In genomic region chr11:122984186-122985011, GRCh38 we compare ENCODE assay signal across 8 cellular contexts. TPM values are rescaled to one million over a fixed set of nuclear protein-coding genes. Genes with fewer than 3 reads are reported as not detected.
A peak's percentile ranks its signal among the peaks of the same experiment; 100 is the strongest.
DNase-seq lines count a peak whose midpoint lies in the region; ATAC-seq and TF ChIP-seq lines count a peak whose summit lies in the region.

No MANE protein-coding gene starts in this region.

- H3K27ac ChIP-seq in ectodermal cell (ENCODE audit: insufficient read depth, low read depth, low read length, poor library complexity, severe bottlenecking), result no peak overlapping the region

- peak overlapping the region; percentile 55 for H3K4me3 ChIP-seq in ectodermal cell (ENCODE audit: insufficient read depth, low read depth, low read length)

- WGBS in ectodermal cell, 2 experiments, result 0% methylated on average over 59 of the region's 59 CpGs

- peaks cover 84% of the 10 kb centered on the region for H3K27me3 ChIP-seq in ectodermal cell (ENCODE audit: control insufficient read depth, insufficient read depth, low read length, poor library complexity, severe bottlenecking)

- TF ChIP-seq POLR2A in GM18505 (IDR thresholded peaks at IDR 0.05; ENCODE audit: borderline replicate concordance, extremely low read depth, insufficient read depth, insufficient read length), result no peak

- peaks cover 27% of the 10 kb centered on the region for H3K4me1 ChIP-seq in ectodermal cell (ENCODE audit: control insufficient read depth, insufficient read depth, low read length)

- ATAC-seq in GM21367 (IDR thresholded peaks at IDR 0.05; ENCODE audit: unreplicated experiment) (no peak), GM18505 (IDR thresholded peaks at IDR 0.05; ENCODE audit: unreplicated experiment) (no peak)

- no peaks in the 10 kb centered on the region for H3K36me3 ChIP-seq in ectodermal cell (ENCODE audit: control insufficient read depth, insufficient read depth, low read length)

- H3K9me3 ChIP-seq in ectodermal cell (ENCODE audit: control insufficient read depth, low read length), result no peaks in the 10 kb centered on the region

- DNase-seq in ELR (ENCODE audit: low read depth) (peak; percentile 8), NCI-H2196 treated with DMSO at 0.1 percent for 48 hours (lab: John Stamatoyannopoulos, UW; ENCODE audit: unreplicated experiment) (peak; percentile 19), myocyte (ENCODE audit: low read depth) (peak; percentile 13), HPDE6-E6E7 (ENCODE audit: extremely low spot score) (no peak), NCI-H1930 (lab: John Stamatoyannopoulos, UW) (no peak)

RNA-seq across cellular contexts. Expression of gene BSX, which starts 2.8 kb away (rescaled TPM):
- polyA plus RNA-seq in ectodermal cell (2013, experiment 1 of 4), result not detected
- polyA plus RNA-seq in ectodermal cell (2013, experiment 2 of 4), result not detected
- polyA plus RNA-seq in ectodermal cell (2013, experiment 3 of 4), result not detected
- polyA plus RNA-seq in ectodermal cell (2013, experiment 4 of 4), result not detected
- not detected in 2 replicates for total RNA-seq in myocyte
- not detected for polyA plus RNA-seq in myocyte (2012)

Comparison
In these comparisons a context has a peak if more than half of its experiments do, and no peak if none do; other contexts are left out.
1. DNase-seq: peak in ELR (single experiment), NCI-H2196 treated with DMSO at 0.1 percent for 48 hours (single experiment) and myocyte (single experiment); none in HPDE6-E6E7 (single experiment) and NCI-H1930 (0 of 2).